26 cellular contexts compared by ENCODE assay signal in the genomic region with DNA sequence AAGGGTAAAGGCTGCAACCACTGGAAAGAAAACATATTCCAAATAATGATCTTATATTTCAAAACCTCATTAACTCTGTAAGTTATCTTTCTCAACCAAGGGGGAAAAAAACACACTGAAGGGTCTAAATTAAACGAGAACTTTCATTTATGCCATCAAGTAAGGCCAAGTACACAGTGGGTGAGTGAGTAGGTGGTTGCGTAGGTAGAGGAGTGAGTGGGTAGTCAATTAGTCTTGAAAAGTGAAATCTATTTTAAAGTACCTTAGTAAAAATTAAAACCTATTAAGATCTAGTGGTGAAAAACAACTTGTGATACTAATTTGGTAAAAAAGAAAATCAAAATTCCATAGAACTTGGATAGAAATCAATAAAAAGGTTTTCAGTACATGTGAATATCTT. TPM values are rescaled to one million over a fixed set of nuclear protein-coding genes. Genes with fewer than 3 reads are reported as not detected.
DNase-seq lines count a peak whose midpoint lies in the region; ATAC-seq and TF ChIP-seq lines count a peak whose summit lies in the region.
"Had no signal": no experiment of that assay in that cellular context is flagged by ENCODE, and none has a peak within 500 bp of the region (broad histone marks: within the 10 kb centered on the region; RNA-seq: fewer than 3 reads in every experiment).

No MANE protein-coding gene starts in this region.

- TF ChIP-seq POLR2A in breast epithelium (IDR thresholded peaks at IDR 0.05) = no peak

- H3K4me3 Mint-ChIP-seq in T-cell = peak overlapping the region; percentile 41 to 75 (median 72)
- peak overlapping the region; percentile 78 for H3K4me3 Mint-ChIP-seq in type B pancreatic cell

- H3K27me3 ChIP-seq in mammary epithelial cell (ENCODE audit: insufficient read depth, low read length) (peaks cover 4% of the 10 kb centered on the region), breast epithelium (peaks cover 0 to 21% of the 10 kb centered on the region in 2 donors), PC-3 (ENCODE audit: low read length) (no peaks in the 10 kb centered on the region)
- H3K27me3 ChIP-seq in effector memory CD4-positive, alpha-beta T cell (replicated peaks; ENCODE audit: control insufficient read depth, insufficient read depth, low read length, poor library complexity, severe bottlenecking) = no peaks in the 10 kb centered on the region
- H3K27me3 ChIP-seq: foreskin keratinocyte, SJCRH30 had no signal

- no peaks in the 10 kb centered on the region for H3K9me2 ChIP-seq in PC-3 (replicated peaks; ENCODE audit: low read length)

- 63% methylated on average over 2 of the region's 2 CpGs for WGBS in mammary epithelial cell (ENCODE audit: low coverage, missing lambda C conversion rate)

- no peak for TF ChIP-seq CTCF in mammary epithelial cell (conservative IDR thresholded peaks at IDR 0.05 in 1 of 2, IDR thresholded peaks at IDR 0.05 in 1 of 2; ENCODE audit: extremely low read depth in 1 of 2, insufficient read depth in 1 of 2, low read depth in 1 of 2, low read length in 2 of 2)
- TF ChIP-seq CTCF in breast epithelium (IDR thresholded peaks at IDR 0.05) = no peak
- TF ChIP-seq CTCF in type B pancreatic cell (conservative IDR thresholded peaks at IDR 0.05) = no peak
- TF ChIP-seq CTCF in PC-3 (conservative IDR thresholded peaks at IDR 0.05; ENCODE audit: low read depth, low read length) = no peak

- H3K27ac ChIP-seq in mammary epithelial cell (ENCODE audit: insufficient read depth, low read depth, low read length) = no peak overlapping the region
- H3K27ac ChIP-seq in breast epithelium = no peak overlapping the region
- H3K27ac ChIP-seq in effector memory CD4-positive, alpha-beta T cell (ENCODE audit: insufficient read depth, low read length, poor library complexity, severe bottlenecking) = peak overlapping the region; percentile 4
- no peak overlapping the region for H3K27ac ChIP-seq in PC-3 (ENCODE audit: low read length)
- H3K27ac ChIP-seq: dorsolateral prefrontal cortex, foreskin keratinocyte, parathyroid adenoma, SJCRH30, VCaP had no signal

- in situ Hi-C loops in mammary epithelial cell (cut with MboI; ENCODE audit: low sequenced_read_pairs in 2 of 2) = no loop called here

- POLR2A ChIA-PET in T-cell (lab: Charles Lee) (interaction anchor here in 1 of 2 donors (0.5 kb wide), 1 partner anchor 14 kb away, joined by 6 read pairs; no protein-coding TSS in a partner anchor), PC-3 (lab: Charles Lee; ENCODE audit: unreplicated experiment) (no interaction called here)

- H3K27me3 Mint-ChIP-seq in T-cell (no peaks in the 10 kb centered on the region), type B pancreatic cell (no peaks in the 10 kb centered on the region)

- H3K4me1 ChIP-seq in mammary epithelial cell (ENCODE audit: insufficient read depth, low read length) (no peaks in the 10 kb centered on the region), breast epithelium (no peaks in the 10 kb centered on the region), PC-3 (ENCODE audit: insufficient read depth, low read length) (peaks cover 5% of the 10 kb centered on the region)
- H3K4me1 ChIP-seq in effector memory CD4-positive, alpha-beta T cell (ENCODE audit: control insufficient read depth, insufficient read depth, low read length, poor library complexity, severe bottlenecking) = peaks cover 19% of the 10 kb centered on the region
- H3K4me1 ChIP-seq: parathyroid adenoma, SJCRH30 had no signal

- H3F3A ChIP-seq in PC-3 (ENCODE audit: low read length, unreplicated experiment) = no peaks in the 10 kb centered on the region

- dilution Hi-C loops in mammary epithelial cell (cut with HindIII; ENCODE audit: low sequenced_read_pairs) = no loop called here

- H3K9me3 Mint-ChIP-seq in T-cell (no peaks in the 10 kb centered on the region), type B pancreatic cell (no peaks in the 10 kb centered on the region)
- H3K9me3 Mint-ChIP-seq: activated T-helper 2 cell treated with anti-CD3 and anti-CD28 coated beads, Interferon-gamma antibody, Interleukin-2, Interleukin-4, amounts not matched to agents 10 μg/mL and 5 μg/mL and 100 μg/mL, durations not matched to agents 14 hours and 24 hours and 36 hours had no signal

- no TSS peak for BruUV-seq in mammary epithelial cell (replicated peaks; lab: Mats Ljungman, UMichigan)
- no TSS peak for BruUV-seq in PC-3 (replicated peaks; lab: Mats Ljungman, UMichigan)

- peak overlapping the region; percentile 61 for H3K4me2 ChIP-seq in mammary epithelial cell (ENCODE audit: insufficient read depth, low read depth, low read length)
- no peak overlapping the region for H3K4me2 ChIP-seq in PC-3 (ENCODE audit: low read length)

- H3K9me3 ChIP-seq in mammary epithelial cell (replicated peaks; ENCODE audit: insufficient read depth, low read length) (no peaks in the 10 kb centered on the region), breast epithelium (no peaks in the 10 kb centered on the region), PC-3 (ENCODE audit: low read length) (no peaks in the 10 kb centered on the region)
- H3K9me3 ChIP-seq in effector memory CD4-positive, alpha-beta T cell (ENCODE audit: control insufficient read depth, low read length) = no peaks in the 10 kb centered on the region
- H3K9me3 ChIP-seq: SJCRH30 had no signal

- H3K4me3 ChIP-seq in mammary epithelial cell (replicated peaks in 1 of 3; ENCODE audit: insufficient read depth in 1 of 3, low read depth in 2 of 3, low read length in 3 of 3) (no peak overlapping the region), breast epithelium (no peak overlapping the region), PC-3 (ENCODE audit: low read length) (no peak overlapping the region)
- no peak overlapping the region for H3K4me3 ChIP-seq in effector memory CD4-positive, alpha-beta T cell (ENCODE audit: insufficient read depth, low read depth, low read length, poor library complexity, severe bottlenecking)
- H3K4me3 ChIP-seq: SJCRH30 had no signal

- H3K4me1 Mint-ChIP-seq in T-cell (peaks cover 43 to 60% (median 52%) of the 10 kb centered on the region in 3 donors), type B pancreatic cell (ENCODE audit: unreplicated experiment) (peaks cover 17% of the 10 kb centered on the region)

- DNase-seq in mammary epithelial cell (no peak), breast epithelium (ENCODE audit: low spot score in 2 of 2) (no peak), T-cell (no peak), type B pancreatic cell (ENCODE audit: extremely low spot score, unreplicated experiment) (no peak), PC-3 (no peak)
- no peak for DNase-seq in effector memory CD4-positive, alpha-beta T cell
- DNase-seq: activated CD8-positive, alpha-beta memory T cell treated with anti-CD3 and anti-CD28 coated beads for 24 hours; amygdala; C1 segment of cervical spinal cord; caudate nucleus; DMS153; dorsolateral prefrontal cortex; erythroblast; foreskin keratinocyte; GDM1; mesenchymal stem cell; NCI-H187; NCI-H748 treated with DMSO at 0.1 percent for 48 hours; SJCRH30; T-helper 2 cell had no signal

- peaks cover 69% of the 10 kb centered on the region for H3K79me2 ChIP-seq in mammary epithelial cell (ENCODE audit: insufficient read depth, low read length)
- H3K79me2 ChIP-seq in PC-3 (ENCODE audit: low read length) = peaks cover 70% of the 10 kb centered on the region

- CTCF ChIA-PET in mammary epithelial cell (lab: Charles Lee; ENCODE audit: low non-redundant PET) (no interaction called here), T-cell (lab: Charles Lee) (no interaction called here), PC-3 (lab: Charles Lee) (no interaction called here)

- H2AFZ ChIP-seq in mammary epithelial cell (ENCODE audit: low read depth, low read length) (no peak overlapping the region), PC-3 (ENCODE audit: low read length) (no peak overlapping the region)
- H2AFZ ChIP-seq: parathyroid adenoma had no signal

- H3K9ac ChIP-seq in mammary epithelial cell (ENCODE audit: insufficient read depth, low read length) (no peak overlapping the region), PC-3 (ENCODE audit: low read length) (no peak overlapping the region)
- H3K9ac ChIP-seq: parathyroid adenoma had no signal

- H3K27ac Mint-ChIP-seq in T-cell = peak overlapping the region in 1 of 2 donors; percentile 72
- H3K27ac Mint-ChIP-seq in type B pancreatic cell = no peak overlapping the region
- H3K27ac Mint-ChIP-seq: activated T-helper 2 cell treated with anti-CD3 and anti-CD28 coated beads, Interferon-gamma antibody, Interleukin-2, Interleukin-4, amounts not matched to agents 10 μg/mL and 5 μg/mL and 100 μg/mL, durations not matched to agents 14 hours and 24 hours and 36 hours had no signal

- ATAC-seq in T-cell (replicated peaks in 1 of 4) (no peak), GM18858 (IDR thresholded peaks at IDR 0.05; ENCODE audit: unreplicated experiment) (no peak), GM18907 (IDR thresholded peaks at IDR 0.05; ENCODE audit: unreplicated experiment) (no peak), PC-3 (no peak)
- ATAC-seq: foreskin keratinocyte, sciatic nerve had no signal

- H3K36me3 Mint-ChIP-seq in T-cell (peaks cover 4% of the 10 kb centered on the region), type B pancreatic cell (no peaks in the 10 kb centered on the region)

- H3K36me3 ChIP-seq in mammary epithelial cell (ENCODE audit: insufficient read depth, low read length) (no peaks in the 10 kb centered on the region), breast epithelium (no peaks in the 10 kb centered on the region), PC-3 (ENCODE audit: low read depth, low read length) (no peaks in the 10 kb centered on the region)
- H3K36me3 ChIP-seq in effector memory CD4-positive, alpha-beta T cell (ENCODE audit: control insufficient read depth, insufficient read depth, low read length) = no peaks in the 10 kb centered on the region
- H3K36me3 ChIP-seq: SJCRH30 had no signal

- H4K20me1 ChIP-seq in mammary epithelial cell (ENCODE audit: insufficient read depth, low read length) (no peaks in the 10 kb centered on the region), PC-3 (ENCODE audit: low read length) (no peaks in the 10 kb centered on the region)

- intact Hi-C loops in mammary epithelial cell (cut with micrococcal nuclease) = loop anchor here (2.0 to 5.0 kb wide), 3 partner anchors 13 to 197 kb away; no protein-coding TSS in a partner anchor
- intact Hi-C loops in breast epithelium (cut with DNase I; ENCODE audit: low total_unique reads) = loop anchor here (5.0 kb wide), 1 partner anchor 103 kb away; no protein-coding TSS in a partner anchor
- intact Hi-C loops in PC-3 (cut with micrococcal nuclease) = loop anchor here (5.0 kb wide), 1 partner anchor 158 kb away; no protein-coding TSS in a partner anchor

RNA-seq across cellular contexts. Expression of gene CASK, which starts 3.5 kb away (rescaled TPM):
- total RNA-seq in mammary epithelial cell (10 to 100 TPM; 54.0 to 57.9 TPM), breast epithelium (100 to 1,000 TPM in 1 of 3 donors, 10 to 100 TPM in 2; 34.4 to 103 (median 52.4) TPM), T-cell (10 to 100 TPM; 52.6 to 81.6 (median 67.5) TPM), type B pancreatic cell (ENCODE audit: low replicate concordance) (93.8 and 123 TPM in 2 replicates), PC-3 (2014; rRNA removed) (21.4 and 24.8 TPM in 2 replicates)
- polyA plus RNA-seq in mammary epithelial cell = 17.7 TPM
- polyA minus RNA-seq in mammary epithelial cell = 87.5 TPM
